1 cellular context compared by ENCODE assay signal in the genomic region with DNA sequence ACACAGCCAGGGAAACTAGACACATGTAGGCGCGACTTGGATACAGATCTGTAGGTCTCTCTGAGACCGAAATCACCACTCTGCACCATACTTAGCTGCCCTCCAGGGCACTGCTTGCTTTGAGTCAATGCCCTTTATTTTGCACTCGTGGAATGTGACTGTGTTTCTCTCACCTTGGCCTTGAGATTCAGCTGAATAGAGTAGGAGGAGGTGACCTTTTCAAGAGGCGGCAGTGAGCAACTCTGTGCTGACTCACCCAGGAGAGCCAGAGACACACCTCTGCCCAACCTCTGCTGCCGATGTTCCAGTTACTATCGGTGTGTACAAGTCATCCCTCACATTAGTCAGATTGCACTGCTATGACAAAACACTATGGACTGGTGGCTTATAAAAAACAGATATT.
TF ChIP-seq lines count a peak whose summit lies in the region.

No MANE protein-coding gene starts in this region.

TF ChIP-seq in SK-N-SH, 30 proteins besides CTCF, POLR2A, EP300 and RAD21 (continued from another document):
- TF ChIP-seq, protein P1, sequence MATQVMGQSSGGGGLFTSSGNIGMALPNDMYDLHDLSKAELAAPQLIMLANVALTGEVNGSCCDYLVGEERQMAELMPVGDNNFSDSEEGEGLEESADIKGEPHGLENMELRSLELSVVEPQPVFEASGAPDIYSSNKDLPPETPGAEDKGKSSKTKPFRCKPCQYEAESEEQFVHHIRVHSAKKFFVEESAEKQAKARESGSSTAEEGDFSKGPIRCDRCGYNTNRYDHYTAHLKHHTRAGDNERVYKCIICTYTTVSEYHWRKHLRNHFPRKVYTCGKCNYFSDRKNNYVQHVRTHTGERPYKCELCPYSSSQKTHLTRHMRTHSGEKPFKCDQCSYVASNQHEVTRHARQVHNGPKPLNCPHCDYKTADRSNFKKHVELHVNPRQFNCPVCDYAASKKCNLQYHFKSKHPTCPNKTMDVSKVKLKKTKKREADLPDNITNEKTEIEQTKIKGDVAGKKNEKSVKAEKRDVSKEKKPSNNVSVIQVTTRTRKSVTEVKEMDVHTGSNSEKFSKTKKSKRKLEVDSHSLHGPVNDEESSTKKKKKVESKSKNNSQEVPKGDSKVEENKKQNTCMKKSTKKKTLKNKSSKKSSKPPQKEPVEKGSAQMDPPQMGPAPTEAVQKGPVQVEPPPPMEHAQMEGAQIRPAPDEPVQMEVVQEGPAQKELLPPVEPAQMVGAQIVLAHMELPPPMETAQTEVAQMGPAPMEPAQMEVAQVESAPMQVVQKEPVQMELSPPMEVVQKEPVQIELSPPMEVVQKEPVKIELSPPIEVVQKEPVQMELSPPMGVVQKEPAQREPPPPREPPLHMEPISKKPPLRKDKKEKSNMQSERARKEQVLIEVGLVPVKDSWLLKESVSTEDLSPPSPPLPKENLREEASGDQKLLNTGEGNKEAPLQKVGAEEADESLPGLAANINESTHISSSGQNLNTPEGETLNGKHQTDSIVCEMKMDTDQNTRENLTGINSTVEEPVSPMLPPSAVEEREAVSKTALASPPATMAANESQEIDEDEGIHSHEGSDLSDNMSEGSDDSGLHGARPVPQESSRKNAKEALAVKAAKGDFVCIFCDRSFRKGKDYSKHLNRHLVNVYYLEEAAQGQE (IDR thresholded peaks at IDR 0.05; ENCODE audit: low read depth, low read length) = no peak
- TF ChIP-seq FOSL2 (IDR thresholded peaks at IDR 0.05; ENCODE audit: borderline replicate concordance, low read depth) (no peak), ELF1 (IDR thresholded peaks at IDR 0.05) (no peak), YY1 (IDR thresholded peaks at IDR 0.05; ENCODE audit: low read depth) (no peak), JUND (IDR thresholded peaks at IDR 0.05) (no peak), RXRA (IDR thresholded peaks at IDR 0.05; ENCODE audit: borderline replicate concordance, low read depth) (no peak), RFX5 (IDR thresholded peaks at IDR 0.05; ENCODE audit: low read length) (no peak), POLR2AphosphoS5 (IDR thresholded peaks at IDR 0.05; ENCODE audit: low read depth, low read length) (no peak), GATA2 (CRISPR knock-in tag; IDR thresholded peaks at IDR 0.05) (no peak), TCF12 (IDR thresholded peaks at IDR 0.05) (no peak), RCOR1 (IDR thresholded peaks at IDR 0.05; ENCODE audit: low read length) (no peak)
